Comparison of ENCODE assay signal across 8 cellular contexts in genomic region chr4:2843023-2843908, GRCh38. TPM values are rescaled to one million over a fixed set of nuclear protein-coding genes. Genes with fewer than 3 reads are reported as not detected.
DNase-seq lines count a peak whose midpoint lies in the region; ATAC-seq and TF ChIP-seq lines count a peak whose summit lies in the region.

ADD1 (plus strand) TSS chr4:2843844; CDS start chr4:2875916, 32,072 bp downstream.

- peak within 1 kb of the TSS; percentile 94 for H3K4me3 Mint-ChIP-seq in CD8-positive, alpha-beta T cell
- peak within 1 kb of the TSS; percentile 91 for H3K4me3 Mint-ChIP-seq in activated CD8-positive, alpha-beta memory T cell treated with anti-CD3 and anti-CD28 coated beads, Interleukin-2, amount 10 ng/mL, durations not matched to agents 7 days and 5 days

- H3K9me3 ChIP-seq in CD8-positive, alpha-beta T cell (ENCODE audit: low read length) = no peaks in the 10 kb centered on the region
- H3K9me3 ChIP-seq in endocrine pancreas (ENCODE audit: control insufficient read depth, low read length) = no peaks in the 10 kb centered on the region

- POLR2A ChIA-PET in CD8-positive, alpha-beta T cell (lab: Charles Lee) = interaction anchor here (0.9 to 1.3 kb wide), 4 partner anchors 29 to 120 kb away, joined by 3 read pairs; partner anchors contain the start of genes GRK4 and NOP14

- peaks cover 42% of the 10 kb centered on the region for H3K4me1 ChIP-seq in CD8-positive, alpha-beta T cell (ENCODE audit: insufficient read depth, low read length)
- H3K4me1 ChIP-seq in endocrine pancreas (ENCODE audit: control insufficient read depth, insufficient read depth, low read length) = peaks cover 9% of the 10 kb centered on the region

- H3K9me3 Mint-ChIP-seq in CD8-positive, alpha-beta T cell = peaks cover 2% of the 10 kb centered on the region
- H3K9me3 Mint-ChIP-seq in activated CD8-positive, alpha-beta memory T cell treated with anti-CD3 and anti-CD28 coated beads, Interleukin-2, amount 10 ng/mL, durations not matched to agents 7 days and 5 days (ENCODE audit: low read depth) = peaks cover 3% of the 10 kb centered on the region

- H3K4me1 Mint-ChIP-seq in CD8-positive, alpha-beta T cell (ENCODE audit: low read depth) = peaks cover 64% of the 10 kb centered on the region
- H3K4me1 Mint-ChIP-seq in activated CD8-positive, alpha-beta memory T cell treated with anti-CD3 and anti-CD28 coated beads, Interleukin-2, amount 10 ng/mL, durations not matched to agents 7 days and 5 days = peaks cover 52% of the 10 kb centered on the region

- peak within 1 kb of the TSS; percentile 71 for H3K27ac ChIP-seq in CD8-positive, alpha-beta T cell (ENCODE audit: low read depth, low read length)

- DNase-seq in CD8-positive, alpha-beta T cell = peak; percentile 84 to 100 (median 96)
- peak; percentile 82 for DNase-seq in NK-92 treated with Interleukin-12 subunit alpha and Interleukin-12 subunit beta, amount 100 ng/mL, for 24 hours (lab: John Stamatoyannopoulos, UW)
- DNase-seq in activated CD8-positive, alpha-beta memory T cell treated with anti-CD3 and anti-CD28 coated beads, Interleukin-2, amount 10 ng/mL, durations not matched to agents 7 days and 5 days = peak; percentile 94
- peak; percentile 98 for DNase-seq in mesenteric fat pad (ENCODE audit: low spot score)
- DNase-seq in stimulated activated CD8-positive, alpha-beta memory T cell treated with anti-CD3 and anti-CD28 coated beads, Interleukin-15, amount 100 ng/mL, for 1 hour (ENCODE audit: low read depth) = peak; percentile 88

- peak within 1 kb of the TSS; percentile 95 for H3K27ac Mint-ChIP-seq in CD8-positive, alpha-beta T cell
- H3K27ac Mint-ChIP-seq in activated CD8-positive, alpha-beta memory T cell treated with anti-CD3 and anti-CD28 coated beads, Interleukin-2, amount 10 ng/mL, durations not matched to agents 7 days and 5 days = peak within 1 kb of the TSS; percentile 92

- peaks cover 10% of the 10 kb centered on the region for H3K36me3 Mint-ChIP-seq in CD8-positive, alpha-beta T cell
- peaks cover 25% of the 10 kb centered on the region for H3K36me3 Mint-ChIP-seq in activated CD8-positive, alpha-beta memory T cell treated with anti-CD3 and anti-CD28 coated beads, Interleukin-2, amount 10 ng/mL, durations not matched to agents 7 days and 5 days

- TF ChIP-seq CTCF in CD8-positive, alpha-beta T cell (IDR thresholded peaks at IDR 0.05) = no peak

- peak; percentile 93 for ATAC-seq in CD8-positive, alpha-beta T cell
- ATAC-seq in GM19395 (IDR thresholded peaks at IDR 0.05; ENCODE audit: unreplicated experiment) (peak; percentile 75), HG03558 (IDR thresholded peaks at IDR 0.05; ENCODE audit: extremely low read depth, unreplicated experiment) (peak; percentile 60)
- ATAC-seq in activated CD8-positive, alpha-beta memory T cell treated with anti-CD3 and anti-CD28 coated beads, Interleukin-2, amount 10 ng/mL, durations not matched to agents 7 days and 5 days = peak; percentile 95

- intact Hi-C loops in CD8-positive, alpha-beta T cell (cut with DNase I, micrococcal nuclease) = loop anchor here (1.0 to 5.0 kb wide), 9 partner anchors 24 to 371 kb away; partner anchors contain the start of genes GRK4 (in 2 of the 2), NOP14 (in 2 of the 2) and TNIP2 (in 1 of the 2)

- H3K27me3 ChIP-seq in CD8-positive, alpha-beta T cell (ENCODE audit: insufficient read depth, low read length) = no peaks in the 10 kb centered on the region
- H3K27me3 ChIP-seq in endocrine pancreas (ENCODE audit: control insufficient read depth, insufficient read depth, low read length) = no peaks in the 10 kb centered on the region

- H3K27me3 Mint-ChIP-seq in CD8-positive, alpha-beta T cell (ENCODE audit: low read depth) = no peaks in the 10 kb centered on the region
- H3K27me3 Mint-ChIP-seq in activated CD8-positive, alpha-beta memory T cell treated with anti-CD3 and anti-CD28 coated beads, Interleukin-2, amount 10 ng/mL, durations not matched to agents 7 days and 5 days = no peaks in the 10 kb centered on the region

- H3K9ac ChIP-seq in endocrine pancreas (ENCODE audit: control insufficient read depth, insufficient read depth, low read length) = peak within 1 kb of the TSS; percentile 78

- no peaks in the 10 kb centered on the region for H3K36me3 ChIP-seq in CD8-positive, alpha-beta T cell (ENCODE audit: insufficient read depth, low read length)
- no peaks in the 10 kb centered on the region for H3K36me3 ChIP-seq in endocrine pancreas (ENCODE audit: control insufficient read depth, insufficient read depth, low read length)

- H3K4me3 ChIP-seq in CD8-positive, alpha-beta T cell (ENCODE audit: low read depth, low read length) = peak within 1 kb of the TSS; percentile 65
- H3K4me3 ChIP-seq in endocrine pancreas (ENCODE audit: control insufficient read depth, insufficient read depth, low read length) = peak within 1 kb of the TSS; percentile 96

- CTCF ChIA-PET in CD8-positive, alpha-beta T cell (lab: Charles Lee) = no interaction called here
- CTCF ChIA-PET in activated CD8-positive, alpha-beta memory T cell treated with anti-CD3 and anti-CD28 coated beads, Interleukin-2, amount 10 ng/mL, durations not matched to agents 7 days and 5 days (lab: Charles Lee) = interaction anchor here (1.2 to 2.5 kb wide), 2 partner anchors 9 to 24 kb away, joined by 3 to 12 read pairs; no protein-coding TSS in a partner anchor

RNA-seq across cellular contexts. Expression of gene ADD1, which starts in this region (rescaled TPM):
- total RNA-seq in CD8-positive, alpha-beta T cell = 100 to 1,000 TPM; 129 TPM
- 100 to 1,000 TPM; 251 to 260 TPM for total RNA-seq in activated CD8-positive, alpha-beta memory T cell treated with anti-CD3 and anti-CD28 coated beads, Interleukin-2, amount 10 ng/mL, durations not matched to agents 7 days and 5 days
- 272 TPM for total RNA-seq in mesenteric fat pad

Comparison
In these comparisons a context has a peak if more than half of its experiments do, and no peak if none do; other contexts are left out.
1. Peak in every context shown above with its lines: DNase-seq, ATAC-seq, H3K4me3 ChIP-seq and H3K27ac ChIP-seq.